In the genomic region with DNA sequence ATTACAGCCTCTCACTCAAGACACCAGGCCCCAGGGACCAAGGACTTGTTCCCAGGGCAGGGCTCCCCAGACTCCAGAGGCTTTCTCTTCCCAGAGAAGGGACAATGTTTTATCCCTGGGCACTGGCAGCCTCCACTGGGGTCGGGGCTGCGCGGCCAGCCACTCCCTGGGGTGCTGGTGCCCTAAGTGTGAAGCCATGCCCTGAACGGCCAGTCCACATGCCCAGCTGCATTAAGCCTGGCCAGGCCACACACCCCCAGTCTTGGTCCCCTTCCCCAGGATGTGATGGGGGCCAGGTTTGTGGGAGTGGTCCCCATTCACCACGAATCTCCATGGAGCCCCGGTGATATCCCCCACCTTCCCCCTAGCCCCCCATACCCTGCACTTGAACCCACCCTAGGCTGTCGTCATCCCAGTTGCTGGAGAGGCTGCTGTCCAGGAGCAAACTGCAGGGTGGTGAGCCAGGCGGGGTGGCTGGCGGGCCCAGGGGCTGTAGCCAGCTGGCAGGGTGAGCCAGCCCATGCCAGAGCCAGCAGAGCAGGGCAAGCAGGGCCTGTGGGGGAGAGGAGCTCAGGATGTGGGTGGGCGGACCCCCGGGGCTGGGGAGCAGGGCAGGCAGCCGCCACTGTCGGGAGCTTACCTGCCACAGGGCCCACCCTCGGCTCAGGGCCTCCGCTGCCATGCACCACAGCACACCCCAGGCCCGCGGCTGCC, we compare ENCODE assay signal across 1 cellular context.
A peak's percentile ranks its signal among the peaks of the same experiment; 100 is the strongest.
TF ChIP-seq lines count a peak whose summit lies in the region.

No MANE protein-coding gene starts in this region.

TF ChIP-seq in HepG2, 621 proteins besides CTCF, POLR2A, EP300 and RAD21:
- TF ChIP-seq AGO1 (IDR thresholded peaks at IDR 0.05; ENCODE audit: low read depth, low read length, poor library complexity, severe bottlenecking): peak; percentile 17
- TF ChIP-seq, protein P1, sequence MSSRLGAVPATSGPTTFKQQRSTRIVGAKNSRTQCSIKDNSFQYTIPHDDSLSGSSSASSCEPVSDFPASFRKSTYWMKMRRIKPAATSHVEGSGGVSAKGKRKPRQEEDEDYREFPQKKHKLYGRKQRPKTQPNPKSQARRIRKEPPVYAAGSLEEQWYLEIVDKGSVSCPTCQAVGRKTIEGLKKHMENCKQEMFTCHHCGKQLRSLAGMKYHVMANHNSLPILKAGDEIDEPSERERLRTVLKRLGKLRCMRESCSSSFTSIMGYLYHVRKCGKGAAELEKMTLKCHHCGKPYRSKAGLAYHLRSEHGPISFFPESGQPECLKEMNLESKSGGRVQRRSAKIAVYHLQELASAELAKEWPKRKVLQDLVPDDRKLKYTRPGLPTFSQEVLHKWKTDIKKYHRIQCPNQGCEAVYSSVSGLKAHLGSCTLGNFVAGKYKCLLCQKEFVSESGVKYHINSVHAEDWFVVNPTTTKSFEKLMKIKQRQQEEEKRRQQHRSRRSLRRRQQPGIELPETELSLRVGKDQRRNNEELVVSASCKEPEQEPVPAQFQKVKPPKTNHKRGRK (CRISPR knock-in tag; IDR thresholded peaks at IDR 0.05): no peak
- no peak for TF ChIP-seq ZNF75D (CRISPR knock-in tag; IDR thresholded peaks at IDR 0.05; ENCODE audit: borderline replicate concordance)
- no peak for TF ChIP-seq ZFY (CRISPR knock-in tag; IDR thresholded peaks at IDR 0.05)
- peak; percentile 96 for TF ChIP-seq AGO2 (optimal IDR thresholded peaks at IDR 0.05; ENCODE audit: low read depth, low read length)
- TF ChIP-seq RBFOX2 (IDR thresholded peaks at IDR 0.05; ENCODE audit: low read depth, low read length): peak; percentile 65
- TF ChIP-seq SP140L (CRISPR knock-in tag; IDR thresholded peaks at IDR 0.05; ENCODE audit: borderline replicate concordance): no peak
